ENCODE assay signal across 25 cellular contexts in the genomic region with DNA sequence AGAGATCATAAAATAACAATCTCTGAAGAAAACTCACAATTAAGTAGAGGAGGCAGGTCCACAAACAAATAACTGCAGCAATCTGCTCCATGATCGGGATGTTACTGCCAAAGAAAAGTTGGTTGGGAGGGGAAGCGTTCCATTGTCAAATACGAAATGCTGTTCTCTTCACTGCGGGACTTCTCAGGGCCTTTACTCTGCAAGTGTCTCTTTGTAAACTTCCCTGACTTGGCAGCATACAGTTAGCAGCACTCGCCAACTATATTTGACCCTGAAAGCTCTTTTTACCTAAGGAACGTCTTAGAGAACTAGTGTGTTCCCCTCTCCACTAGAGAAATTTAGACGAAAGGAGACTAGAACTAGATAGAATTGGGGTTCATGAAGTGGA.
DNase-seq lines count a peak whose midpoint lies in the region; ATAC-seq, FAIRE-seq and TF ChIP-seq lines count a peak whose summit lies in the region.
"Had no signal": no experiment of that assay in that cellular context is flagged by ENCODE, and none has a peak within 500 bp of the region (broad histone marks: within the 10 kb centered on the region; RNA-seq: fewer than 3 reads in every experiment).

No MANE protein-coding gene starts in this region.

- in situ Hi-C loops in K562 (cut with MboI), result no loop called here

- POLR2A ChIA-PET in HEK293 (lab: Yijun Ruan, JAX) (no interaction called here), K562 (lab: Yijun Ruan, JAX) (no interaction called here)

- TF ChIP-seq CTCF in HEK293 (tag by site-specific recombination; IDR thresholded peaks at IDR 0.05) (no peak), K562 (IDR thresholded peaks at IDR 0.05 in 2 of 3, conservative IDR thresholded peaks at IDR 0.05 in 1 of 3; ENCODE audit: insufficient read depth in 2 of 3, low read depth in 1 of 3, low read length in 3 of 3) (no peak), mucosa of descending colon (IDR thresholded peaks at IDR 0.05) (no peak)

- no peaks in the 10 kb centered on the region for H3K79me2 ChIP-seq in K562 (ENCODE audit: control insufficient read depth, insufficient read depth, low read length)

- H3K36me3 Mint-ChIP-seq in activated CD8-positive, alpha-beta memory T cell treated with anti-CD3 and anti-CD28 coated beads, Interleukin-2, amount 10 ng/mL, durations not matched to agents 7 days and 5 days, result no peaks in the 10 kb centered on the region
- H3K36me3 Mint-ChIP-seq: CD14-positive monocyte; CD8-positive, alpha-beta memory T cell had no signal

- H3K27ac ChIP-seq in HEK293 (ENCODE audit: extremely low read depth, low read depth, low read length) (no peak overlapping the region), K562 (ENCODE audit: extremely low read depth, low read depth, low read length) (no peak overlapping the region)
- H3K27ac ChIP-seq: A549; BLaER1 treated with 17β-estradiol and CSF1 and Interleukin-3, amounts not matched to agents 10 nM and 100 nM had no signal

- intact Hi-C loops in K562 (cut with micrococcal nuclease) (no loop called here), mucosa of descending colon (cut with DNase I, micrococcal nuclease) (no loop called here)

- H3K9me1 ChIP-seq in K562 (ENCODE audit: control insufficient read depth, insufficient read depth, low read length), result no peaks in the 10 kb centered on the region

- no TSS peak for BruUV-seq in K562 (replicated peaks; lab: Mats Ljungman, UMichigan)

- H4K20me1 ChIP-seq in K562 (replicated peaks; ENCODE audit: control insufficient read depth, insufficient read depth, low read length), result no peaks in the 10 kb centered on the region
- H4K20me1 ChIP-seq: BLaER1 treated with 17β-estradiol and CSF1 and Interleukin-3, amounts not matched to agents 10 nM and 100 nM had no signal

- H3K9me3 ChIP-seq in HEK293 (ENCODE audit: control insufficient read depth, insufficient read depth, low read depth, low read length) (no peaks in the 10 kb centered on the region), K562 (replicated peaks; ENCODE audit: control insufficient read depth, insufficient read depth, low read depth, low read length) (no peaks in the 10 kb centered on the region), mucosa of descending colon (no peaks in the 10 kb centered on the region)
- H3K9me3 ChIP-seq: BE2C, HAP-1 had no signal

- no peak overlapping the region for H3K4me3 ChIP-seq in HEK293 (ENCODE audit: low read depth, low read length)
- no peak overlapping the region for H3K4me3 ChIP-seq in K562
- no peak overlapping the region for H3K4me3 ChIP-seq in mucosa of descending colon
- H3K4me3 ChIP-seq: A549; BLaER1 treated with 17β-estradiol and CSF1 and Interleukin-3, amounts not matched to agents 10 nM and 100 nM; HAP-1 had no signal

- H3K27me3 ChIP-seq in K562 (ENCODE audit: control insufficient read depth in 2 of 2, insufficient read depth in 2 of 2, low read length in 2 of 2), result no peaks in the 10 kb centered on the region; a peak in 1 of 5 replicates
- H3K27me3 ChIP-seq: BE2C; BLaER1 treated with 17β-estradiol and CSF1 and Interleukin-3, amounts not matched to agents 10 nM and 100 nM had no signal

- no peak overlapping the region for H3K9ac ChIP-seq in K562 (ENCODE audit: insufficient read depth in 1 of 2, low read depth in 2 of 2, low read length in 2 of 2)
- H3K9ac ChIP-seq: BLaER1 treated with 17β-estradiol and CSF1 and Interleukin-3, amounts not matched to agents 10 nM and 100 nM had no signal

- TF ChIP-seq RAD21 in K562 (CRISPR knock-in tag; conservative IDR thresholded peaks at IDR 0.05 in 1 of 2, IDR thresholded peaks at IDR 0.05 in 1 of 2), result no peak

- H3K4me2 ChIP-seq in K562 (ENCODE audit: insufficient read depth, low read length), result no peak overlapping the region
- H3K4me2 ChIP-seq: A549; BLaER1 treated with 17β-estradiol and CSF1 and Interleukin-3, amounts not matched to agents 10 nM and 100 nM had no signal

- TF ChIP-seq EP300 in K562 (IDR thresholded peaks at IDR 0.05; ENCODE audit: low read length), result no peak

- H2AFZ ChIP-seq in K562 (ENCODE audit: low read depth, low read length), result no peak overlapping the region

- DNase-seq in K562 (ENCODE audit: extremely low read depth in 1 of 4, low spot score in 3 of 4) (no peak), mucosa of descending colon (no peak), NOMO-1 (lab: John Stamatoyannopoulos, UW; ENCODE audit: unreplicated experiment in 2 of 2) (no peak)
- no peak for DNase-seq in activated CD8-positive, alpha-beta memory T cell treated with anti-CD3 and anti-CD28 coated beads, Interleukin-2, amount 10 ng/mL, durations not matched to agents 7 days and 5 days
- DNase-seq: 8988T; ACHN; AML-193; BE2C; CD4-positive, alpha-beta T cell; CD8-positive, alpha-beta memory T cell; DMS 273 treated with DMSO at 0.1 percent for 48 hours; DMS53; DMS79 treated with DMSO at 0.1 percent for 48 hours; GF-D8; GOT3 had no signal

- no peaks in the 10 kb centered on the region for H3K9me3 Mint-ChIP-seq in activated CD8-positive, alpha-beta memory T cell treated with anti-CD3 and anti-CD28 coated beads, Interleukin-2, amount 10 ng/mL, durations not matched to agents 7 days and 5 days (ENCODE audit: low read depth)
- H3K9me3 Mint-ChIP-seq: CD4-positive, alpha-beta T cell had no signal

- CTCF ChIA-PET in HEK293 (lab: Yijun Ruan, JAX), result interaction anchor here (0.6 kb wide), 2 partner anchors 12 to 119 kb away, joined by 3 to 6 read pairs; no protein-coding TSS in a partner anchor
- CTCF ChIA-PET in K562 (lab: Yijun Ruan, JAX; ENCODE audit: low intra/inter-chr PET ratio), result no interaction called here
- CTCF ChIA-PET in activated CD8-positive, alpha-beta memory T cell treated with anti-CD3 and anti-CD28 coated beads, Interleukin-2, amount 10 ng/mL, durations not matched to agents 7 days and 5 days (lab: Charles Lee), result no interaction called here

- ATAC-seq in K562 (no peak), mucosa of descending colon (peak; percentile 14), GM21576 (IDR thresholded peaks at IDR 0.05; ENCODE audit: unreplicated experiment) (no peak)
- no peak for ATAC-seq in activated CD8-positive, alpha-beta memory T cell treated with anti-CD3 and anti-CD28 coated beads, Interleukin-2, amount 10 ng/mL, durations not matched to agents 7 days and 5 days
- ATAC-seq: A549 had no signal

- H3K36me3 ChIP-seq in HEK293 (ENCODE audit: control insufficient read depth in 2 of 2, insufficient read depth in 1 of 2, low read length in 2 of 2), result no peaks in the 10 kb centered on the region
- H3K36me3 ChIP-seq in K562 (ENCODE audit: control insufficient read depth, insufficient read depth, low read length), result no peaks in the 10 kb centered on the region
- H3K36me3 ChIP-seq in mucosa of descending colon (ENCODE audit: low read depth), result no peaks in the 10 kb centered on the region
- H3K36me3 ChIP-seq: BE2C; BLaER1 treated with 17β-estradiol and CSF1 and Interleukin-3, amounts not matched to agents 10 nM and 100 nM; HAP-1 had no signal

- no peak overlapping the region for H3K27ac Mint-ChIP-seq in activated CD8-positive, alpha-beta memory T cell treated with anti-CD3 and anti-CD28 coated beads, Interleukin-2, amount 10 ng/mL, durations not matched to agents 7 days and 5 days
- H3K27ac Mint-ChIP-seq: CD14-positive monocyte; CD4-positive, alpha-beta T cell; CD8-positive, alpha-beta memory T cell had no signal

- no peak overlapping the region for H3K4me3 Mint-ChIP-seq in activated CD8-positive, alpha-beta memory T cell treated with anti-CD3 and anti-CD28 coated beads, Interleukin-2, amount 10 ng/mL, durations not matched to agents 7 days and 5 days
- H3K4me3 Mint-ChIP-seq: CD14-positive monocyte; CD4-positive, alpha-beta T cell; CD8-positive, alpha-beta memory T cell had no signal

- H3K27me3 Mint-ChIP-seq in activated CD8-positive, alpha-beta memory T cell treated with anti-CD3 and anti-CD28 coated beads, Interleukin-2, amount 10 ng/mL, durations not matched to agents 7 days and 5 days, result no peaks in the 10 kb centered on the region

- H3K4me1 Mint-ChIP-seq in activated CD8-positive, alpha-beta memory T cell treated with anti-CD3 and anti-CD28 coated beads, Interleukin-2, amount 10 ng/mL, durations not matched to agents 7 days and 5 days, result no peaks in the 10 kb centered on the region
- H3K4me1 Mint-ChIP-seq: CD14-positive monocyte; CD8-positive, alpha-beta memory T cell had no signal

- no peak for FAIRE-seq in K562 (lab: Jason Lieb, UNC)
- FAIRE-seq: A549, D721Med, GM12891, GM18507, H54 had no signal

- no peak for TF ChIP-seq POLR2A in K562 (conservative IDR thresholded peaks at IDR 0.05)

- 0% methylated on average over 7 of the region's 7 CpGs for WGBS in K562 (ENCODE audit: insufficient coverage, low coverage, missing lambda C conversion rate)

- H3K4me1 ChIP-seq in HEK293 (ENCODE audit: control insufficient read depth, insufficient read depth, low read length) (no peaks in the 10 kb centered on the region), K562 (replicated peaks in 1 of 2; ENCODE audit: control insufficient read depth in 2 of 2, insufficient read depth in 2 of 2, low read length in 2 of 2) (no peaks in the 10 kb centered on the region), mucosa of descending colon (ENCODE audit: low read depth) (no peaks in the 10 kb centered on the region)
- H3K4me1 ChIP-seq: A549, HAP-1 had no signal

TF ChIP-seq in HEK293, 187 proteins besides CTCF, POLR2A, EP300 and RAD21:
- TF ChIP-seq KLF16 (tag by site-specific recombination; IDR thresholded peaks at IDR 0.05), result no peak
- TF ChIP-seq ZNF239 (tag by site-specific recombination; IDR thresholded peaks at IDR 0.05), result peak; percentile 76

TF ChIP-seq in K562, 482 proteins besides CTCF, POLR2A, EP300 and RAD21:
- peak; percentile 90 for TF ChIP-seq ZNF239 (CRISPR knock-in tag; IDR thresholded peaks at IDR 0.05)
- peak; percentile 10 for TF ChIP-seq RBM25 (IDR thresholded peaks at IDR 0.05; ENCODE audit: low read depth, low read length, severe bottlenecking)
- no peak for TF ChIP-seq KLF6 (CRISPR knock-in tag; IDR thresholded peaks at IDR 0.05; ENCODE audit: borderline replicate concordance)

Comparison
In these comparisons a context has a peak if more than half of its experiments do, and no peak if none do; other contexts are left out.
1. Of the 44 proteins assayed by ChIP-seq in both K562 and HEK293: peak only in K562: none; only in HEK293: none; in both: ZNF239; in neither: 43.